25 cellular contexts compared by ENCODE assay signal in the genomic region with DNA sequence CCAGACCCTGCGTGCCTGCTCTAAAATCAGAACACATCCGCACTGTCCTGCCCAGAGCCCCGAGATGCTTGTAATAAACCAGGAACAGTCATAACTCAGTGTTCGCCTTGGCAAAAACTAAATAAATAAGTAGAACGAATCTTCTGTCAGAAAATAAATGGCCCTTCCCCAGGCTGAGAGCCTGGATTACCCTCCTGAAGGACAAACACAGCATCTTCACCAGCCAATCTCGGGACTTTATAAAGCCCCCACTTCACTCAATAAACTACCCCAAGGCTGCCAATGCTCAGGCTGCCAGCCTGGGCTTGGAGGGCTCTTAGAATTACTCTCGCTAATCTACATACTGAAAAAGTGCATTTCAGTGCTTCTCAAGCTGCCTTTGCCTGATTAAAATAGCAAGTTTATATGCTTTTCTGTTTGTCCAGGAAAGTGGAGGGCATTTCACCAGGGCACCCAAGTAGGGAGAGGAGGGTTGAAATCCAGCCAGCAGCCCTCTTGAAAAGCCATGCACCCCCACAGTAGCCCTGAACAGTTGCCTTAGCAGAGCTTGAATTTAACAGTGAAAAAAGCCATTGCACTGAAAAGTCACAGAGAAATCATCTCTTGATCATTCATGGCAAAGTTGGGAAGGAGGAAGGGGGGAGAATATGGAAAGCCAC.
"Had no signal": no experiment of that assay in that cellular context is flagged by ENCODE, and none has a peak within 500 bp of the region (broad histone marks: within the 10 kb centered on the region; RNA-seq: fewer than 3 reads in every experiment).

No MANE protein-coding gene starts in this region.

- H3K36me3 Mint-ChIP-seq: memory B cell; stimulated activated naive B cell treated with anti-CD40 and anti-IgM and Interleukin-4, amounts not matched to agents 10 μg/mL and 1 μg/mL and 100 μg/mL, for 72 hours had no signal

- H3K27ac ChIP-seq: heart right ventricle, hepatocyte, left ventricle myocardium inferior, parathyroid adenoma, skin epidermis, stomach, testis, tibial artery, upper lobe of right lung had no signal

- H3K4me1 Mint-ChIP-seq: memory B cell; naive thymus-derived CD8-positive, alpha-beta T cell; nephron; neural crest cell; stimulated activated naive B cell treated with anti-CD40 and anti-IgM and Interleukin-4, amounts not matched to agents 10 μg/mL and 1 μg/mL and 100 μg/mL, for 72 hours had no signal

- H3K27me3 Mint-ChIP-seq: memory B cell; stimulated activated naive B cell treated with anti-CD40 and anti-IgM and Interleukin-4, amounts not matched to agents 10 μg/mL and 1 μg/mL and 100 μg/mL, for 72 hours had no signal

- H3K4me3 Mint-ChIP-seq: memory B cell; naive thymus-derived CD8-positive, alpha-beta T cell; nephron; neural crest cell; stimulated activated naive B cell treated with anti-CD40 and anti-IgM and Interleukin-4, amounts not matched to agents 10 μg/mL and 1 μg/mL and 100 μg/mL, for 72 hours had no signal

- ATAC-seq: heart right ventricle; naive thymus-derived CD8-positive, alpha-beta T cell; right cardiac atrium; sciatic nerve; stimulated activated naive B cell treated with anti-CD40 and anti-IgM and Interleukin-4, amounts not matched to agents 10 μg/mL and 1 μg/mL and 100 μg/mL, for 72 hours; stimulated activated naive CD8-positive, alpha-beta T cell treated with anti-CD3 and anti-CD28 coated beads, Interleukin-15, Interleukin-2, amounts not matched to agents 100 U/mL and 50 U/mL, for 24 hours; upper lobe of right lung had no signal

- H3K27ac Mint-ChIP-seq: memory B cell; naive thymus-derived CD8-positive, alpha-beta T cell; nephron; progenitor cell of endocrine pancreas; stimulated activated naive B cell treated with anti-CD40 and anti-IgM and Interleukin-4, amounts not matched to agents 10 μg/mL and 1 μg/mL and 100 μg/mL, for 72 hours had no signal

- DNase-seq: heart right ventricle; islet precursor cell; left ventricle myocardium inferior; naive thymus-derived CD8-positive, alpha-beta T cell; retina; right cardiac atrium; stimulated activated CD4-positive, alpha-beta T cell treated with anti-CD3 and anti-CD28 coated beads, Interleukin-12 subunit alpha, Interleukin-12 subunit beta, amount 100 ng/mL, for 4 hours; stimulated activated CD4-positive, alpha-beta T cell treated with anti-CD3 and anti-CD28 coated beads, Interleukin-15, amount 100 ng/mL, for 24 hours; stimulated activated CD4-positive, alpha-beta T cell treated with anti-CD3 and anti-CD28 coated beads, Interleukin-2, amount 100 ng/mL, for 24 hours; stimulated activated CD4-positive, alpha-beta T cell treated with anti-CD3 and anti-CD28 coated beads, Interleukin-4, amount 100 ng/mL, for 1 hour; stimulated activated naive B cell treated with anti-CD40 and anti-IgM and Interleukin-4, amounts not matched to agents 10 μg/mL and 1 μg/mL and 100 μg/mL, for 72 hours; stimulated activated naive CD8-positive, alpha-beta T cell treated with anti-CD3 and anti-CD28 coated beads, Interleukin-15, Interleukin-2, amounts not matched to agents 100 U/mL and 50 U/mL, for 24 hours; stomach; testis; tibial artery; trophoblast cell; upper lobe of right lung had no signal
